In genomic region chr5:156559955-156560354, GRCh38 we compare ENCODE assay signal across 23 cellular contexts.
"Had no signal": no experiment of that assay in that cellular context is flagged by ENCODE, and none has a peak within 500 bp of the region (broad histone marks: within the 10 kb centered on the region; RNA-seq: fewer than 3 reads in every experiment).

No MANE protein-coding gene starts in this region.

- ATAC-seq: foreskin keratinocyte, left ventricle myocardium superior, pancreas, right cardiac atrium had no signal

- H3K36me3 ChIP-seq: esophagus muscularis mucosa, pancreas, stomach, thoracic aorta, transverse colon had no signal

- H3K27me3 ChIP-seq: dorsolateral prefrontal cortex, esophagus muscularis mucosa, foreskin keratinocyte, pancreas, stomach, transverse colon had no signal

- H3K4me1 Mint-ChIP-seq: immature natural killer cell, naive B cell, nephron had no signal

- FAIRE-seq: keratinocyte, pancreas, small intestine had no signal

- H3K27ac Mint-ChIP-seq: immature natural killer cell, naive B cell, nephron, progenitor cell of endocrine pancreas had no signal

- H3K27me3 Mint-ChIP-seq: progenitor cell of endocrine pancreas had no signal

- DNase-seq: dorsolateral prefrontal cortex; effector memory CD4-positive, alpha-beta T cell; foreskin keratinocyte; immature natural killer cell; left ventricle myocardium superior; mesendoderm; naive B cell; occipital lobe; pancreas; right cardiac atrium; small intestine; stimulated activated CD4-positive, alpha-beta T cell treated with anti-CD3 and anti-CD28 coated beads, Interleukin-12 subunit alpha, Interleukin-12 subunit beta, amount 100 ng/mL, for 4 hours; stimulated activated naive CD4-positive, alpha-beta T cell; stomach; substantia nigra; transverse colon had no signal

- H3K4me1 ChIP-seq: foreskin keratinocyte, pancreas, stomach, transverse colon had no signal

- H3K27ac ChIP-seq: coronary artery, dorsolateral prefrontal cortex, epithelial cell of prostate, foreskin keratinocyte, pancreas, stomach, thoracic aorta, transverse colon had no signal

- H3K36me3 Mint-ChIP-seq: immature natural killer cell, naive B cell had no signal

- H3K4me3 ChIP-seq: coronary artery, dorsolateral prefrontal cortex, esophagus muscularis mucosa, pancreas, stomach, thoracic aorta, transverse colon had no signal

- H3K9me3 Mint-ChIP-seq: immature natural killer cell, nephron had no signal

- H3K4me3 Mint-ChIP-seq: immature natural killer cell, naive B cell, nephron had no signal
